10 cellular contexts compared by ENCODE assay signal in genomic region chr4:171676555-171677215, GRCh38.
DNase-seq lines count a peak whose midpoint lies in the region; ATAC-seq and TF ChIP-seq lines count a peak whose summit lies in the region.
"Had no signal": no experiment of that assay in that cellular context is flagged by ENCODE, and none has a peak within 500 bp of the region (broad histone marks: within the 10 kb centered on the region; RNA-seq: fewer than 3 reads in every experiment).

No MANE protein-coding gene starts in this region.

- H3K27me3 ChIP-seq in GM06990 (replicated peaks; ENCODE audit: control insufficient read depth, insufficient read depth, low read length) (no peaks in the 10 kb centered on the region), left lung (no peaks in the 10 kb centered on the region), esophagus squamous epithelium (no peaks in the 10 kb centered on the region)

- no peak for TF ChIP-seq POLR2A in esophagus squamous epithelium (IDR thresholded peaks at IDR 0.05)

- H3K36me3 ChIP-seq in GM06990 (ENCODE audit: control insufficient read depth, insufficient read depth, low read length) (no peaks in the 10 kb centered on the region), left lung (no peaks in the 10 kb centered on the region), esophagus squamous epithelium (no peaks in the 10 kb centered on the region)

- H3K9me3 ChIP-seq in left lung (no peaks in the 10 kb centered on the region), esophagus squamous epithelium (no peaks in the 10 kb centered on the region)

- DNase-seq in GM06990 (ENCODE audit: extremely low read depth, insufficient read length): peak; percentile 39
- DNase-seq in NCI-H510A treated with DMSO at 0.1 percent for 48 hours (lab: John Stamatoyannopoulos, UW): peak; percentile 17
- DNase-seq in left lung: no peak
- no peak for DNase-seq in esophagus squamous epithelium (lab: John Stamatoyannopoulos, UW)
- DNase-seq in cerebellar cortex (ENCODE audit: low spot score): no peak
- no peak for DNase-seq in Right ventricle myocardium inferior (ENCODE audit: missing footprints)
- DNase-seq: NCI-H345 had no signal

- ATAC-seq in GM19397 (IDR thresholded peaks at IDR 0.05; ENCODE audit: unreplicated experiment): peak; percentile 99
- ATAC-seq in HG02981 (IDR thresholded peaks at IDR 0.05; ENCODE audit: unreplicated experiment): peak; percentile 99
- ATAC-seq in left lung: no peak
- no peak for ATAC-seq in Right ventricle myocardium inferior

- intact Hi-C loops in left lung (cut with DNase I) (no loop called here), esophagus squamous epithelium (cut with DNase I) (no loop called here), Right ventricle myocardium inferior (cut with DNase I) (no loop called here)

- H3K4me3 ChIP-seq in GM06990 (replicated peaks; ENCODE audit: low read depth, low read length) (no peak overlapping the region), left lung (no peak overlapping the region), esophagus squamous epithelium (no peak overlapping the region)

- TF ChIP-seq CTCF in GM06990 (IDR thresholded peaks at IDR 0.05; ENCODE audit: insufficient read depth, low read length, poor library complexity, severe bottlenecking): no peak
- TF ChIP-seq CTCF in left lung (IDR thresholded peaks at IDR 0.05): no peak
- TF ChIP-seq CTCF in esophagus squamous epithelium (IDR thresholded peaks at IDR 0.05): no peak

- WGBS in esophagus squamous epithelium, 2 donors: 23 to 43% methylated on average over 4 of the region's 4 CpGs

- H3K4me1 ChIP-seq in left lung (no peaks in the 10 kb centered on the region), esophagus squamous epithelium (no peaks in the 10 kb centered on the region)

- no peak overlapping the region for H3K27ac ChIP-seq in left lung
- H3K27ac ChIP-seq in esophagus squamous epithelium: no peak overlapping the region
- H3K27ac ChIP-seq: C4-2B had no signal

Comparison
In these comparisons a context has a peak if more than half of its experiments do, and no peak if none do; other contexts are left out.
1. DNase-seq: peak in GM06990 (single experiment) and NCI-H510A treated with DMSO at 0.1 percent for 48 hours (single experiment); none in left lung (0 of 2), esophagus squamous epithelium (single experiment), cerebellar cortex (single experiment) and Right ventricle myocardium inferior (single experiment).
2. ATAC-seq: peak in GM19397 (single experiment) and HG02981 (single experiment); none in left lung (single experiment) and Right ventricle myocardium inferior (single experiment).